In the genomic region with DNA sequence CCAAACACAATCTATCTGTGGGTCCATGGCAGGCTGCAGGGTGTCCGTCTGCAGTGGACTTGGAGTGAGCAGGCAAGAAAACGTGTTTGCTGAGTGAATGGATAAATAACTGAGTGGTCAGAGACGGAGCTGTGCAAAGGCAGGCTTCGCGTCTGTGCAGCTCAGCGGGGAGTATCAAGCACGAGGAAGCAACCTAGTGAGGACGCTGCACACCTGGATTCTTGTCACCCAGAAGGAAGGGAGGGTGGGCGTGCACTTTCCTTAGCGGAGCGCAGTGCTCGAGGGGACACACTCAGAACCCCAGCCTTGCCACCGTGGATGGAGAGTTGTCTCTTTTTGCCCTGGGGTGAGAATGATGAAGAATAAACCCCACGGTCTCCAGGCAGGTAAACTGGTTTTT, we compare ENCODE assay signal across 23 cellular contexts. TPM values are rescaled to one million over a fixed set of nuclear protein-coding genes. Genes with fewer than 3 reads are reported as not detected.
"Had no signal": no experiment of that assay in that cellular context is flagged by ENCODE, and none has a peak within 500 bp of the region (broad histone marks: within the 10 kb centered on the region; RNA-seq: fewer than 3 reads in every experiment).

No MANE protein-coding gene starts in this region.

- H3K9ac ChIP-seq: KMS-11, SK-N-SH had no signal

- H3K27ac ChIP-seq: KMS-11, RWPE1 had no signal

- H3K4me2 ChIP-seq: KMS-11, SK-N-SH had no signal

- H3K9me3 ChIP-seq: SK-N-SH had no signal

- H3K4me3 ChIP-seq: K562 had no signal

- DNase-seq: MM.1S, NCI-H1048, NCI-H1105 treated with DMSO at 0.1 percent for 48 hours, NCI-H1417 treated with DMSO at 0.1 percent for 48 hours, NCI-H187, NCI-H2029, NCI-H2081 treated with DMSO at 0.1 percent for 48 hours, NCI-H2171, NCI-H226, NCI-H446, NCI-H510A, NCI-H524 treated with DMSO at 0.1 percent for 48 hours, NCI-H69, NCI-H774 had no signal

- FAIRE-seq: HTR-8/SVneo, K562 had no signal

RNA-seq across cellular contexts. Expression of a gene that starts 1.5 kb away (rescaled TPM):
- total RNA-seq: K562, M059J, PC-3, SK-MEL-5 had no signal
- polyA plus RNA-seq: IgD-negative memory B cell, K562, SK-N-SH had no signal
